ENCODE assay signal across 18 cellular contexts in the genomic region with DNA sequence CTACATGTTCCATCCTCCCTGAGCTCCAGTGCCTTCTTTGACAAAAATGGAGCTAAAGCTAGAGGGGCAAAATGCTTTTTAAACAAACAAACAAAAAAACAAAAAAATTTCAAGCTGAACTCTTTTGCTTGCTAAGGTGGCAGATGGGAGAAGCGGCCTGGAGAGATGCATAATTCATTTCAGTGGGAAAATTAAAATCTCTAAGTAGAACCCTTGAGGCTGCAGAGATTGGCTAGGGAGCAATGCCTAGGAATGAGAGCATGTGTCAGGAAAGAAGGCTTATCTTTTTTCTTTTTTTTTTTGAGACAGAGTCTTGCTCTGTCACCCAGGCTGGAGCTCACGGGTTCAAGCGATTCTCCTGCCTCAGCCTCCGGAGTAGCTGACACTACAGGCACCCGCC. TPM values are rescaled to one million over a fixed set of nuclear protein-coding genes. Genes with fewer than 3 reads are reported as not detected.
DNase-seq lines count a peak whose midpoint lies in the region; ATAC-seq and TF ChIP-seq lines count a peak whose summit lies in the region.
"Had no signal": no experiment of that assay in that cellular context is flagged by ENCODE, and none has a peak within 500 bp of the region (broad histone marks: within the 10 kb centered on the region; RNA-seq: fewer than 3 reads in every experiment).

No MANE protein-coding gene starts in this region.

- intact Hi-C loops in vagina (cut with DNase I): no loop called here

- peak overlapping the region; percentile 29; the same call in 1 of the 2 replicates for H2AFZ ChIP-seq in Loucy (ENCODE audit: low read length)

- H3K4me1 ChIP-seq in Loucy (ENCODE audit: insufficient read depth, low read length, poor library complexity, severe bottlenecking) (peaks cover 5% of the 10 kb centered on the region), vagina (peaks cover 17% of the 10 kb centered on the region)
- H3K4me1 ChIP-seq: Peyer's patch had no signal

- no peaks in the 10 kb centered on the region for H3K9me2 ChIP-seq in Loucy (replicated peaks; ENCODE audit: low read depth, low read length)

- H3K36me3 ChIP-seq in Loucy (ENCODE audit: insufficient read depth, low read length) (no peaks in the 10 kb centered on the region), vagina (no peaks in the 10 kb centered on the region)
- H3K36me3 ChIP-seq: Peyer's patch had no signal

- no peak for DNase-seq in vagina (ENCODE audit: extremely low spot score in 2 of 2)
- DNase-seq in ACHN: no peak
- DNase-seq in 8988T: no peak
- DNase-seq: CD4-positive, CD25-positive, alpha-beta regulatory T cell; COR-L47; DMS53; EL; HFFc6; KBM-7; NCI-H1048; NCI-H1436 treated with DMSO at 0.1 percent for 48 hours; NCI-H2029 treated with DMSO at 0.1 percent for 48 hours; Peyer's patch; Right ventricle myocardium superior had no signal

- H3K9me3 ChIP-seq in Loucy (ENCODE audit: insufficient read depth, low read depth, low read length): no peaks in the 10 kb centered on the region
- H3K9me3 ChIP-seq in vagina: no peaks in the 10 kb centered on the region
- H3K9me3 ChIP-seq: Peyer's patch had no signal

- H3K4me3 ChIP-seq in Loucy (ENCODE audit: low read length, poor library complexity, severe bottlenecking) (no peak overlapping the region), vagina (no peak overlapping the region)
- H3K4me3 ChIP-seq: Peyer's patch had no signal

- H3K27ac Mint-ChIP-seq in brain: peak overlapping the region; percentile 63 to 89 (median 84)
- peak overlapping the region; percentile 17 to 81 (median 64) for H3K27ac Mint-ChIP-seq in nephron
- H3K27ac Mint-ChIP-seq: HFFc6 had no signal

- H3K4me2 ChIP-seq in Loucy (ENCODE audit: low read depth, low read length, poor library complexity, severe bottlenecking): no peak overlapping the region

- H3K9me3 Mint-ChIP-seq in brain (peaks cover 0 to 3% (median 0%) of the 10 kb centered on the region in 5 experiments), nephron (no peaks in the 10 kb centered on the region)
- H3K9me3 Mint-ChIP-seq: CD4-positive, CD25-positive, alpha-beta regulatory T cell; HFFc6 had no signal

- H3K4me3 Mint-ChIP-seq in brain (peak overlapping the region in 1 of 5 experiments; percentile 40), nephron (no peak overlapping the region)
- H3K4me3 Mint-ChIP-seq: CD4-positive, CD25-positive, alpha-beta regulatory T cell; HFFc6 had no signal

- peaks cover 4% of the 10 kb centered on the region; the same call in 1 of the 2 replicates for H3F3A ChIP-seq in Loucy (ENCODE audit: low read depth)

- peak overlapping the region; percentile 44 for H3K27ac ChIP-seq in vagina
- H3K27ac ChIP-seq: Peyer's patch had no signal

- no peak for ATAC-seq in HG03039 (IDR thresholded peaks at IDR 0.05; ENCODE audit: unreplicated experiment)

- H3K36me3 Mint-ChIP-seq in brain (no peaks in the 10 kb centered on the region), nephron (ENCODE audit: low read depth) (no peaks in the 10 kb centered on the region)
- H3K36me3 Mint-ChIP-seq: CD4-positive, CD25-positive, alpha-beta regulatory T cell had no signal

- H3K27me3 ChIP-seq in Loucy (ENCODE audit: insufficient read depth, low read length, poor library complexity, severe bottlenecking) (no peaks in the 10 kb centered on the region), vagina (no peaks in the 10 kb centered on the region)
- H3K27me3 ChIP-seq: Peyer's patch had no signal

- H3K4me1 Mint-ChIP-seq in brain (peaks cover 24% of the 10 kb centered on the region), nephron (peaks cover 35% of the 10 kb centered on the region)

- no peak for TF ChIP-seq CTCF in Loucy (conservative IDR thresholded peaks at IDR 0.05; ENCODE audit: low read length)
- TF ChIP-seq CTCF in brain (conservative IDR thresholded peaks at IDR 0.05): no peak
- TF ChIP-seq CTCF in nephron (IDR thresholded peaks at IDR 0.05; ENCODE audit: unreplicated experiment in 3 of 3): no peak
- no peak for TF ChIP-seq CTCF in vagina (IDR thresholded peaks at IDR 0.05)

- no peak overlapping the region for H3K9ac ChIP-seq in Loucy (ENCODE audit: low read depth, low read length, poor library complexity, severe bottlenecking)

- no peak for TF ChIP-seq POLR2A in vagina (IDR thresholded peaks at IDR 0.05)

- in situ Hi-C loops in ACHN (cut with HindIII; ENCODE audit: low pct_ligation_motif_present, low pct_unique_long_range_greater_than_20kb, low sequenced_read_pairs): no loop called here

- H3K27me3 Mint-ChIP-seq in brain (peaks cover 9% of the 10 kb centered on the region), nephron (ENCODE audit: low read depth) (peaks cover 4% of the 10 kb centered on the region)
- H3K27me3 Mint-ChIP-seq: CD4-positive, CD25-positive, alpha-beta regulatory T cell had no signal

- no peaks in the 10 kb centered on the region for H3K79me2 ChIP-seq in Loucy (ENCODE audit: insufficient read depth, low read length)

- H4K20me1 ChIP-seq in Loucy (ENCODE audit: insufficient read depth, low read length, poor library complexity, severe bottlenecking): no peaks in the 10 kb centered on the region

RNA-seq across cellular contexts. Expression of gene SAMD8, which starts 46.4 kb away (rescaled TPM):
- polyA plus RNA-seq in brain (ENCODE audit: insufficient read depth, low read depth, low replicate concordance): 5.6 TPM
- 42.7 TPM for total RNA-seq in vagina
